In genomic region chr2:222709191-222709891, GRCh38 we compare ENCODE assay signal across 2 cellular contexts.
TF ChIP-seq lines count a peak whose summit lies in the region.

No MANE protein-coding gene starts in this region.

TF ChIP-seq in SK-N-SH treated with all-trans-retinoic acid at 6 μM for 48 hours, 23 proteins besides CTCF, POLR2A, EP300 and RAD21 (continued from another document):
- no peak for TF ChIP-seq TSHZ2 (CRISPR knock-in tag; IDR thresholded peaks at IDR 0.05)
- no peak for TF ChIP-seq ZC3H10 (CRISPR knock-in tag; IDR thresholded peaks at IDR 0.05)
- TF ChIP-seq CSRNP3 (CRISPR knock-in tag; IDR thresholded peaks at IDR 0.05), result no peak
- no peak for TF ChIP-seq ARNTL (CRISPR knock-in tag; IDR thresholded peaks at IDR 0.05; ENCODE audit: borderline replicate concordance, low read depth)
- TF ChIP-seq BACH2 (CRISPR knock-in tag; IDR thresholded peaks at IDR 0.05; ENCODE audit: borderline replicate concordance), result no peak
- no peak for TF ChIP-seq TCF4 (CRISPR knock-in tag; IDR thresholded peaks at IDR 0.05; ENCODE audit: borderline replicate concordance)
- no peak for TF ChIP-seq ZFP3 (CRISPR knock-in tag; IDR thresholded peaks at IDR 0.05)
TF ChIP-seq in SK-N-SH treated with all-trans-retinoic acid at 6 μM for 48 hours: peak in this region for 0.

TF ChIP-seq in SK-N-SH, 30 proteins besides CTCF, POLR2A, EP300 and RAD21 (continued from another document):
- TF ChIP-seq EZH2phosphoT487 (IDR thresholded peaks at IDR 0.05; ENCODE audit: borderline replicate concordance, low read depth), result no peak
